Comparison of ENCODE assay signal across 12 cellular contexts in genomic region chr2:30611572-30611971, GRCh38.
DNase-seq lines count a peak whose midpoint lies in the region; ATAC-seq and TF ChIP-seq lines count a peak whose summit lies in the region.
"Had no signal": no experiment of that assay in that cellular context is flagged by ENCODE, and none has a peak within 500 bp of the region (broad histone marks: within the 10 kb centered on the region; RNA-seq: fewer than 3 reads in every experiment).

No MANE protein-coding gene starts in this region.

- 49 to 63% (median 55%) methylated on average over 4 of the region's 4 CpGs for WGBS in heart left ventricle, 4 donors
- 79 to 81% methylated on average over 4 of the region's 4 CpGs for WGBS in esophagus squamous epithelium, 2 donors

- H3K9me3 ChIP-seq in heart left ventricle, result no peaks in the 10 kb centered on the region
- no peaks in the 10 kb centered on the region for H3K9me3 ChIP-seq in lower lobe of right lung
- no peaks in the 10 kb centered on the region for H3K9me3 ChIP-seq in upper lobe of right lung
- no peaks in the 10 kb centered on the region for H3K9me3 ChIP-seq in esophagus squamous epithelium
- H3K9me3 ChIP-seq: MG63 had no signal

- DNase-seq in heart left ventricle (peak in 1 of 5 donors; percentile 38), cardiac septum (ENCODE audit: low spot score) (no peak), SHP77 (lab: John Stamatoyannopoulos, UW) (peak; percentile 15 to 56), lower lobe of right lung (no peak), upper lobe of right lung (no peak), GM13977 (ENCODE audit: low spot score) (no peak), esophagus squamous epithelium (lab: John Stamatoyannopoulos, UW) (no peak)
- DNase-seq: activated CD4-positive, alpha-beta T cell treated with anti-CD3 and anti-CD28 coated beads, Interleukin-2, amount 50 U/mL, for 4 hours; activated naive CD4-positive, alpha-beta T cell treated with Interleukin-2 at 50 U/mL for 16 hours; AML-193; MG63 had no signal

- TF ChIP-seq CTCF in heart left ventricle (IDR thresholded peaks at IDR 0.05), result no peak
- no peak for TF ChIP-seq CTCF in lower lobe of right lung (IDR thresholded peaks at IDR 0.05)
- no peak for TF ChIP-seq CTCF in upper lobe of right lung (IDR thresholded peaks at IDR 0.05)
- TF ChIP-seq CTCF in GM13977 (IDR thresholded peaks at IDR 0.05; ENCODE audit: extremely low read depth, insufficient read depth, missing control alignments), result no peak
- no peak for TF ChIP-seq CTCF in esophagus squamous epithelium (IDR thresholded peaks at IDR 0.05)

- no peaks in the 10 kb centered on the region for H3K27me3 ChIP-seq in heart left ventricle
- H3K27me3 ChIP-seq in lower lobe of right lung (ENCODE audit: low read depth), result no peaks in the 10 kb centered on the region
- no peaks in the 10 kb centered on the region for H3K27me3 ChIP-seq in upper lobe of right lung
- no peaks in the 10 kb centered on the region for H3K27me3 ChIP-seq in esophagus squamous epithelium
- H3K27me3 ChIP-seq: MG63 had no signal

- H3K27ac ChIP-seq in heart left ventricle (peak overlapping the region in 10 of 12 donors; percentile 5 to 75 (median 48)), lower lobe of right lung (no peak overlapping the region), upper lobe of right lung (no peak overlapping the region), esophagus squamous epithelium (no peak overlapping the region)

- in situ Hi-C loops in GM13977 (cut with MboI; ENCODE audit: low pct_unique_long_range_greater_than_20kb, low sequenced_read_pairs, unreplicated experiment), result no loop called here

- H3K4me1 ChIP-seq in heart left ventricle (peaks cover 0 to 38% (median 8%) of the 10 kb centered on the region in 12 donors), lower lobe of right lung (peaks cover 7% of the 10 kb centered on the region), upper lobe of right lung (peaks cover 9% of the 10 kb centered on the region), esophagus squamous epithelium (no peaks in the 10 kb centered on the region)

- intact Hi-C loops in heart left ventricle (cut with DNase I) (loop anchor here in 1 of 10 donors (10.0 kb wide), 1 partner anchor 83 kb away; no protein-coding TSS in a partner anchor), cardiac septum (cut with DNase I) (no loop called here), lower lobe of right lung (cut with DNase I) (no loop called here), upper lobe of right lung (cut with DNase I) (no loop called here), esophagus squamous epithelium (cut with DNase I) (no loop called here)

- no peak for TF ChIP-seq POLR2A in heart left ventricle (IDR thresholded peaks at IDR 0.05)
- TF ChIP-seq POLR2A in esophagus squamous epithelium (IDR thresholded peaks at IDR 0.05), result no peak

- no peaks in the 10 kb centered on the region for H3K36me3 ChIP-seq in heart left ventricle
- no peaks in the 10 kb centered on the region for H3K36me3 ChIP-seq in lower lobe of right lung
- no peaks in the 10 kb centered on the region for H3K36me3 ChIP-seq in upper lobe of right lung
- no peaks in the 10 kb centered on the region for H3K36me3 ChIP-seq in esophagus squamous epithelium
- H3K36me3 ChIP-seq: MG63 had no signal

- ATAC-seq in heart left ventricle, result peak; percentile 26 to 94 (median 85)
- ATAC-seq in lower lobe of right lung, result peak; percentile 94 to 98
- ATAC-seq in upper lobe of right lung, result peak; percentile 96
- no peak for ATAC-seq in GM21526 (IDR thresholded peaks at IDR 0.05; ENCODE audit: low FRiP score, unreplicated experiment)

- H3K4me3 ChIP-seq in heart left ventricle (no peak overlapping the region), lower lobe of right lung (no peak overlapping the region), upper lobe of right lung (no peak overlapping the region), esophagus squamous epithelium (no peak overlapping the region)
- H3K4me3 ChIP-seq: MG63 had no signal

Comparison
In these comparisons a context has a peak if more than half of its experiments do, and no peak if none do; other contexts are left out.
1. DNase-seq: peak in SHP77 (2 of 2); none in cardiac septum (single experiment), lower lobe of right lung (single experiment), upper lobe of right lung (single experiment), GM13977 (single experiment) and esophagus squamous epithelium (single experiment).
2. H3K27ac ChIP-seq: peak in heart left ventricle (10 of 12); none in lower lobe of right lung (single experiment), upper lobe of right lung (single experiment) and esophagus squamous epithelium (0 of 4).